Comparison of ENCODE assay signal across 13 cellular contexts in the genomic region with DNA sequence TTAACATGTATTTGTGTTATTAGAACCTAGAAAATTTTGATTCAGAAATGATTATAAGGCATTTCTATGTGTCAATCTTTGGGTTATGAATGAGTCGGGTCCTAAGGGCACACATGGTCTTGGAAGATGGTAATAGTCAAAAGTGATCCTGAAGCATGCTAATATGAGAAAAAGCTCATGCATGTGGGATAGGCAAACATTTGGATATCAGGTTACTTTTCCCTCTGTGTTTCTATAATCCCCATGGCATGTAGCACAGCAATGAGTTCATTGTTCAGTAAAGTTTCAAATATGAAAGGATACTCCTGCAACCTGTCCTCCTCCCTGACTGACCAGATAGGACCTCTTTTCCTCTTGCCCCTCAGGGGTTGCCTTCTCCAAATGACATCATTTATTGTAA.
DNase-seq lines count a peak whose midpoint lies in the region; TF ChIP-seq lines count a peak whose summit lies in the region.
"Had no signal": no experiment of that assay in that cellular context is flagged by ENCODE, and none has a peak within 500 bp of the region (broad histone marks: within the 10 kb centered on the region; RNA-seq: fewer than 3 reads in every experiment).

No MANE protein-coding gene starts in this region.

- intact Hi-C loops in A673 (cut with micrococcal nuclease; ENCODE audit: unreplicated experiment), result no loop called here

- no peak for TF ChIP-seq CTCF in A673 (conservative IDR thresholded peaks at IDR 0.05; ENCODE audit: low read depth, low read length)

- no TSS peak for BruUV-seq in A673 (replicated peaks; lab: Mats Ljungman, UMichigan)

- POLR2A ChIA-PET in A673 (lab: Charles Lee; ENCODE audit: low non-redundant PET), result no interaction called here

- H3K27ac ChIP-seq in A673 (ENCODE audit: low read depth, low read length, poor library complexity, severe bottlenecking), result no peak overlapping the region

- H3K36me3 ChIP-seq in A673 (ENCODE audit: insufficient read depth, low read length, poor library complexity, severe bottlenecking), result no peaks in the 10 kb centered on the region

- H3K27me3 ChIP-seq in A673 (replicated peaks; ENCODE audit: insufficient read depth, low read depth, low read length, poor library complexity), result no peaks in the 10 kb centered on the region

- peak; percentile 15 for DNase-seq in NCI-H748 (lab: John Stamatoyannopoulos, UW; ENCODE audit: unreplicated experiment)
- no peak for DNase-seq in NCI-H748 treated with DMSO at 0.1 percent for 48 hours (lab: John Stamatoyannopoulos, UW)
- peak; percentile 61 to 70 for DNase-seq in NCI-H526 (lab: John Stamatoyannopoulos, UW)
- peak; percentile 57 for DNase-seq in dedifferentiated amniotic fluid mesenchymal stem cell (ENCODE audit: extremely low spot score)
- DNase-seq in effector CD8-positive, alpha-beta T cell (lab: John Stamatoyannopoulos, UW), result no peak
- DNase-seq in HUDEP-2 (lab: John Stamatoyannopoulos, UW; ENCODE audit: unreplicated experiment in 76 of 76), result no peak
- DNase-seq in A673 (ENCODE audit: low spot score), result no peak
- DNase-seq: CD8-positive, alpha-beta memory T cell; DMS153; DMS79 treated with DMSO at 0.1 percent for 48 hours; GDM1; GOT3; H9 had no signal

- CTCF ChIA-PET in A673 (lab: Charles Lee), result no interaction called here

- H3K4me1 ChIP-seq in A673 (ENCODE audit: insufficient read depth, low read length, poor library complexity, severe bottlenecking), result no peaks in the 10 kb centered on the region

- no peaks in the 10 kb centered on the region for H3K9me3 ChIP-seq in A673 (ENCODE audit: low read depth, low read length, poor library complexity, severe bottlenecking)

- H3K4me3 ChIP-seq in A673 (ENCODE audit: low read depth, low read length, poor library complexity, severe bottlenecking), result no peak overlapping the region

Comparison
In these comparisons a context has a peak if more than half of its experiments do, and no peak if none do; other contexts are left out.
1. DNase-seq: peak in NCI-H748 (single experiment), NCI-H526 (2 of 2) and dedifferentiated amniotic fluid mesenchymal stem cell (single experiment); none in NCI-H748 treated with DMSO at 0.1 percent for 48 hours (single experiment), effector CD8-positive, alpha-beta T cell (single experiment), HUDEP-2 (0 of 76) and A673 (single experiment).